8 cellular contexts compared by ENCODE assay signal in the genomic region with DNA sequence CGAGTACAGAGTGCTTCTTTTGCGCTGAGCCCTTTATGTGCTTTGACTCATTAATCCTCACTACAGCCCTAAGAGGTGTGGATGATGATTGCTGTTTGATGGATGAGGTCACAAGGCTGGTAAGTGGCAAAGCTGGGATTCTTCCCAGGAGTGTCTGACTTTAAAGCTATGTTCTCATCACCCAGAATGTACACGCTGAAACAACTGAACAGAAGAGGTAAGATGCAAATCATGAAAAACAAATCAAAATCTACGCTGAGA.
DNase-seq lines count a peak whose midpoint lies in the region; ATAC-seq and TF ChIP-seq lines count a peak whose summit lies in the region.

No MANE protein-coding gene starts in this region.

- H3K4me3 ChIP-seq in RWPE2 (ENCODE audit: severe bottlenecking) = no peak overlapping the region

- H3K27ac ChIP-seq in 22Rv1 = 0 out of 2 replicates have a peak overlapping the region, but pooled peaks have one; percentile 10
- peak overlapping the region; percentile 75 for H3K27ac ChIP-seq in RWPE2 (ENCODE audit: poor library complexity, severe bottlenecking)

- no peak for TF ChIP-seq CTCF in 22Rv1 (IDR thresholded peaks at IDR 0.05)
- no peak for TF ChIP-seq CTCF in RWPE2 (IDR thresholded peaks at IDR 0.05; ENCODE audit: poor library complexity, severe bottlenecking)

- H3K9me3 ChIP-seq in RWPE2 (ENCODE audit: severe bottlenecking) = no peaks in the 10 kb centered on the region

- H3K36me3 ChIP-seq in RWPE2 (ENCODE audit: low read depth) = no peaks in the 10 kb centered on the region

- H3K4me1 ChIP-seq in RWPE2 (ENCODE audit: insufficient read depth, poor library complexity, severe bottlenecking) = peaks cover 26% of the 10 kb centered on the region

- no peaks in the 10 kb centered on the region for H3K27me3 ChIP-seq in RWPE2 (ENCODE audit: insufficient read depth, poor library complexity, severe bottlenecking)

- no peak for ATAC-seq in RWPE2 (ENCODE audit: low read depth)
- no peak for ATAC-seq in HG02852 (IDR thresholded peaks at IDR 0.05; ENCODE audit: unreplicated experiment)

- DNase-seq in EH (ENCODE audit: low read depth) = peak; percentile 75
- no peak for DNase-seq in RWPE2 (ENCODE audit: low spot score)
- DNase-seq in glomerular visceral epithelial cell (ENCODE audit: extremely low spot score) = peak; percentile 59
- DNase-seq in stimulated activated naive CD4-positive, alpha-beta T cell (lab: John Stamatoyannopoulos, UW) = no peak
- DNase-seq in cerebellar cortex (ENCODE audit: low spot score) = no peak
- DNase-seq in SHP77 (lab: John Stamatoyannopoulos, UW) = no peak

Comparison
In these comparisons a context has a peak if more than half of its experiments do, and no peak if none do; other contexts are left out.
1. DNase-seq: peak in EH (single experiment) and glomerular visceral epithelial cell (single experiment); none in RWPE2 (single experiment), stimulated activated naive CD4-positive, alpha-beta T cell (0 of 6), cerebellar cortex (single experiment) and SHP77 (0 of 2).